Comparison of ENCODE assay signal across 24 cellular contexts in the genomic region with DNA sequence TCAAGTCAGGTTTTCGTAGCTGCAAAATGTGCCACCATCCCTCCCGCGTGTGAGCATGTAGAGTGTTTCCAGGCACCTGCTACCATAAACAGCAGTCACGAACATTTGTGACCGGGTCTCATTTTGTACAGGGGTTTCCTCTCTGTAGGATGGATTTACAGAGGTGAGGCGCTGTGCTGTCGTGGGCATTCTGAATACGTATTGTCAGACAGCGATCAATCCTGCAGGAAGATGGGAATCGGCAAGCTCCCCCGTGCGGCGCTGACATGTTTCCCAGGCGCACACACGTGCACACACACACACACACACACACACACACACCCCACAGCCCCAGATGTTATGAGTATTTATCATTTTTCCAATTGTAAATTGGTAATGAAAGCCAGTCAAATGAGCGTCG. TPM values are rescaled to one million over a fixed set of nuclear protein-coding genes. Genes with fewer than 3 reads are reported as not detected.
"Had no signal": no experiment of that assay in that cellular context is flagged by ENCODE, and none has a peak within 500 bp of the region (broad histone marks: within the 10 kb centered on the region; RNA-seq: fewer than 3 reads in every experiment).

No MANE protein-coding gene starts in this region.

- H3K4me1 ChIP-seq: neural progenitor cell, prostate gland, right atrium auricular region, vagina had no signal

- H3K4me3 Mint-ChIP-seq: activated naive CD4-positive, alpha-beta T cell treated with anti-CD3 and anti-CD28 coated beads, Interleukin-2, amount 50 U/mL, for 24 hours; activated T-cell treated with anti-CD3 and anti-CD28 coated beads, Interleukin-2, amount 50 U/mL, for 72 hours; immature natural killer cell; memory B cell; neural progenitor cell had no signal

- H3K27ac Mint-ChIP-seq: activated naive CD4-positive, alpha-beta T cell treated with anti-CD3 and anti-CD28 coated beads, Interleukin-2, amount 50 U/mL, for 24 hours; activated T-cell treated with anti-CD3 and anti-CD28 coated beads, Interleukin-2, amount 50 U/mL, for 72 hours; immature natural killer cell; memory B cell; neural progenitor cell had no signal

- H3K9me3 Mint-ChIP-seq: activated naive CD4-positive, alpha-beta T cell treated with anti-CD3 and anti-CD28 coated beads, Interleukin-2, amount 50 U/mL, for 24 hours; activated T-cell treated with anti-CD3 and anti-CD28 coated beads, Interleukin-2, amount 50 U/mL, for 72 hours; immature natural killer cell; memory B cell; neural progenitor cell had no signal

- H3K36me3 ChIP-seq: esophagus squamous epithelium, heart right ventricle, neural progenitor cell, prostate gland, right atrium auricular region, transverse colon, vagina had no signal

- H3K4me3 ChIP-seq: esophagus squamous epithelium, heart right ventricle, neural progenitor cell, prostate gland, right atrium auricular region, transverse colon, vagina had no signal

- H3K9me3 ChIP-seq: esophagus squamous epithelium, heart right ventricle, prostate gland, right atrium auricular region, transverse colon, vagina had no signal

- H3K27ac ChIP-seq: esophagus squamous epithelium, heart right ventricle, neural progenitor cell, prostate gland, right atrium auricular region, transverse colon, vagina had no signal

- H3K36me3 Mint-ChIP-seq: activated naive CD4-positive, alpha-beta T cell treated with anti-CD3 and anti-CD28 coated beads, Interleukin-2, amount 50 U/mL, for 24 hours; immature natural killer cell; memory B cell; neural progenitor cell had no signal

- H3K27me3 ChIP-seq: neural progenitor cell, right atrium auricular region, vagina had no signal

- H3K4me1 Mint-ChIP-seq: activated naive CD4-positive, alpha-beta T cell treated with anti-CD3 and anti-CD28 coated beads, Interleukin-2, amount 50 U/mL, for 24 hours had no signal

- DNase-seq: activated CD4-positive, CD25-positive, alpha-beta regulatory T cell treated with anti-CD3 and anti-CD28 coated beads, Interleukin-2, amount 50 U/mL, for 72 hours; activated CD8-positive, alpha-beta memory T cell treated with anti-CD3 and anti-CD28 coated beads for 24 hours; activated CD8-positive, alpha-beta memory T cell treated with anti-CD3 and anti-CD28 coated beads, Interleukin-2, amount 50 U/mL, for 48 hours; activated gamma-delta T cell; activated T-cell treated with anti-CD3 and anti-CD28 coated beads, Interleukin-2, amount 50 U/mL, for 72 hours; effector memory CD4-positive, alpha-beta T cell; esophagus squamous epithelium; heart right ventricle; immature natural killer cell; kidney glomerular epithelial cell; left ventricle myocardium superior; stimulated activated naive CD8-positive, alpha-beta T cell treated with anti-CD3 and anti-CD28 coated beads, Interleukin-15, Interleukin-2, amounts not matched to agents 100 U/mL and 50 U/mL, for 24 hours; transverse colon had no signal

RNA-seq across cellular contexts. Expression of a gene that starts 15.8 kb away (rescaled TPM):
- total RNA-seq: activated T-cell treated with anti-CD3 and anti-CD28 coated beads, Interleukin-2, amount 50 U/mL, for 72 hours; bronchial epithelial cell; cerebellum; esophagus squamous epithelium; heart right ventricle; left ventricle myocardium superior; mononuclear cell; osteoblast; right atrium auricular region; transverse colon; vagina had no signal
- polyA plus RNA-seq: adipose tissue, heart right ventricle, immature natural killer cell had no signal
